Comparison of ENCODE assay signal across 20 cellular contexts in genomic region chr5:93600409-93601052, GRCh38. TPM values are rescaled to one million over a fixed set of nuclear protein-coding genes. Genes with fewer than 3 reads are reported as not detected.
A peak's percentile ranks its signal among the peaks of the same experiment; 100 is the strongest.
DNase-seq lines count a peak whose midpoint lies in the region; ATAC-seq and TF ChIP-seq lines count a peak whose summit lies in the region.
"Had no signal": no experiment of that assay in that cellular context is flagged by ENCODE, and none has a peak within 500 bp of the region (broad histone marks: within the 10 kb centered on the region; RNA-seq: fewer than 3 reads in every experiment).

No MANE protein-coding gene starts in this region.

- H3K9me3 Mint-ChIP-seq in activated naive CD4-positive, alpha-beta T cell treated with anti-CD3 and anti-CD28 coated beads, Interleukin-2, amount 50 U/mL, for 72 hours = peaks cover 3 to 7% of the 10 kb centered on the region in 2 donors

- CTCF ChIA-PET in SK-N-SH (lab: Yijun Ruan, JAX) = interaction anchor here (0.7 to 5.1 kb wide), 7 partner anchors 9 to 1137 kb away, joined by 3 to 32 read pairs (median 7); partner anchors contain the start of gene NR2F1

- H3K4me3 ChIP-seq in SK-N-SH (ENCODE audit: low read depth in 2 of 2, low read length in 1 of 2) (no peak overlapping the region; a peak in 1 of 4 replicates), fibroblast of mammary gland (ENCODE audit: control insufficient read depth, low read depth, low read length) (no peak overlapping the region), retinal pigment epithelial cell (ENCODE audit: low read length) (peak overlapping the region; percentile 37)
- H3K4me3 ChIP-seq: GM12878, SJSA1, uterus had no signal

- H3K4me1 ChIP-seq in SK-N-SH (ENCODE audit: control insufficient read depth in 1 of 2, insufficient read depth in 2 of 2, low read depth in 1 of 2, low read length in 1 of 2) = peaks cover 6 to 20% of the 10 kb centered on the region in 2 experiments; a peak in 2 of 4 replicates
- H3K4me1 ChIP-seq: uterus had no signal

- TF ChIP-seq RAD21 in SK-N-SH (IDR thresholded peaks at IDR 0.05; ENCODE audit: low read length) = no peak

- H3K9me2 ChIP-seq in SK-N-SH = no peaks in the 10 kb centered on the region

- H3K36me3 Mint-ChIP-seq in activated naive CD4-positive, alpha-beta T cell treated with anti-CD3 and anti-CD28 coated beads, Interleukin-2, amount 50 U/mL, for 72 hours = peaks cover 22 to 31% of the 10 kb centered on the region in 2 donors
- H3K36me3 Mint-ChIP-seq: stimulated activated memory B cell treated with anti-CD40 and anti-IgM and Interleukin-4, amounts not matched to agents 10 μg/mL and 1 μg/mL and 100 μg/mL, for 72 hours had no signal

- no peak overlapping the region for H3K9ac ChIP-seq in SK-N-SH

- no peak for ATAC-seq in HG02571 (IDR thresholded peaks at IDR 0.05; ENCODE audit: unreplicated experiment)
- no peak for ATAC-seq in activated naive CD4-positive, alpha-beta T cell treated with anti-CD3 and anti-CD28 coated beads, Interleukin-2, amount 50 U/mL, for 72 hours
- no peak for ATAC-seq in GM21529 (IDR thresholded peaks at IDR 0.05; ENCODE audit: unreplicated experiment)
- no peak for ATAC-seq in GM18909 (IDR thresholded peaks at IDR 0.05; ENCODE audit: poor library complexity, unreplicated experiment)
- ATAC-seq: activated naive CD8-positive, alpha-beta T cell treated with anti-CD3 and anti-CD28 coated beads, Interleukin-2, amount 50 U/mL, for 24 hours; activated T-cell treated with anti-CD3 and anti-CD28 coated beads, Interleukin-2, amount 50 U/mL, for 4 hours; GM12878; stimulated activated memory B cell treated with anti-CD40 and anti-IgM and Interleukin-4, amounts not matched to agents 10 μg/mL and 1 μg/mL and 100 μg/mL, for 72 hours had no signal

- H4K20me1 ChIP-seq in SK-N-SH (ENCODE audit: insufficient read depth) = no peaks in the 10 kb centered on the region

- H3F3A ChIP-seq in SK-N-SH (replicated peaks; ENCODE audit: insufficient read depth) = peaks cover 9% of the 10 kb centered on the region

- TF ChIP-seq EP300 in SK-N-SH (IDR thresholded peaks at IDR 0.05; ENCODE audit: borderline replicate concordance in 1 of 2, low read depth in 1 of 2, low read length in 1 of 2) = no peak

- H3K27ac ChIP-seq in SK-N-SH (ENCODE audit: low read depth in 2 of 2, low read length in 1 of 2) = peak overlapping the region; percentile 61 to 94
- H3K27ac ChIP-seq: SJSA1, uterus had no signal

- H3K79me2 ChIP-seq in SK-N-SH (ENCODE audit: insufficient read depth) = no peaks in the 10 kb centered on the region

- peaks cover 0 to 3% of the 10 kb centered on the region in 2 experiments for H3K36me3 ChIP-seq in SK-N-SH (replicated peaks in 1 of 2; ENCODE audit: control insufficient read depth in 1 of 2, insufficient read depth in 2 of 2, low read length in 1 of 2)
- H3K36me3 ChIP-seq: SJSA1, uterus had no signal

- 34% methylated on average over 8 of the region's 8 CpGs for WGBS in SK-N-SH (ENCODE audit: low lambda C conversion rate)

- H3K9me3 ChIP-seq in SK-N-SH = no peaks in the 10 kb centered on the region
- H3K9me3 ChIP-seq: SJSA1, uterus had no signal

- peak overlapping the region; percentile 33; the same call in 1 of the 2 replicates for H2AFZ ChIP-seq in SK-N-SH (ENCODE audit: low read depth)

- H3K4me2 ChIP-seq in SK-N-SH = peak overlapping the region; percentile 55

- DNase-seq in DMS114 treated with DMSO at 0.1 percent for 48 hours (lab: John Stamatoyannopoulos, UW; ENCODE audit: unreplicated experiment) = peak; percentile 90
- DNase-seq in SK-N-SH = no peak
- peak; percentile 38 for DNase-seq in fibroblast of mammary gland (ENCODE audit: low read depth)
- DNase-seq in retinal pigment epithelial cell (ENCODE audit: low read depth) = no peak
- no peak for DNase-seq in activated naive CD4-positive, alpha-beta T cell treated with anti-CD3 and anti-CD28 coated beads, Interleukin-2, amount 50 U/mL, for 72 hours (ENCODE audit: low spot score in 2 of 2)
- DNase-seq: activated CD4-positive, alpha-beta memory T cell treated with anti-CD3 and anti-CD28 coated beads for 36 hours; activated naive CD8-positive, alpha-beta T cell treated with anti-CD3 and anti-CD28 coated beads, Interleukin-2, amount 50 U/mL, for 24 hours; activated T-cell treated with anti-CD3 and anti-CD28 coated beads, Interleukin-2, amount 50 U/mL, for 4 hours; COR-L47; H9; mesendoderm; NCI-H1417 treated with DMSO at 0.1 percent for 48 hours; small intestine; uterus had no signal

- POLR2A ChIA-PET in SK-N-SH (lab: Yijun Ruan, JAX) = interaction anchor here (1.2 to 1.8 kb wide), 3 partner anchors 14 to 21 kb away, joined by 7 to 12 read pairs (median 10); partner anchors contain the start of gene NR2F1

- TF ChIP-seq CTCF in SK-N-SH (IDR thresholded peaks at IDR 0.05) (no peak), fibroblast of mammary gland (conservative IDR thresholded peaks at IDR 0.05; ENCODE audit: control insufficient read depth, insufficient read depth, low read depth, low read length) (no peak), retinal pigment epithelial cell (conservative IDR thresholded peaks at IDR 0.05; ENCODE audit: low read depth, low read length) (no peak)

- H3K27me3 ChIP-seq in SK-N-SH (ENCODE audit: insufficient read depth) = no peaks in the 10 kb centered on the region
- H3K27me3 ChIP-seq: SJSA1 had no signal

- H3K27ac Mint-ChIP-seq in activated naive CD4-positive, alpha-beta T cell treated with anti-CD3 and anti-CD28 coated beads, Interleukin-2, amount 50 U/mL, for 72 hours = no peak overlapping the region
- H3K27ac Mint-ChIP-seq: activated CD4-positive, alpha-beta memory T cell treated with anti-CD3 and anti-CD28 coated beads for 36 hours; activated naive CD8-positive, alpha-beta T cell treated with anti-CD3 and anti-CD28 coated beads, Interleukin-2, amount 50 U/mL, for 24 hours; H9; stimulated activated memory B cell treated with anti-CD40 and anti-IgM and Interleukin-4, amounts not matched to agents 10 μg/mL and 1 μg/mL and 100 μg/mL, for 72 hours had no signal

TF ChIP-seq in SK-N-SH, 30 proteins besides CTCF, POLR2A, EP300 and RAD21:
- TF ChIP-seq CHD2 (IDR thresholded peaks at IDR 0.05; ENCODE audit: low read length, partially characterized antibody) (no peak), PBX3 (IDR thresholded peaks at IDR 0.05) (peak; percentile 23; the same call in 1 of the 2 replicates), GATA2 (CRISPR knock-in tag; IDR thresholded peaks at IDR 0.05) (no peak), FOXM1 (IDR thresholded peaks at IDR 0.05; ENCODE audit: low read depth) (no peak), FOXJ3 (CRISPR knock-in tag; IDR thresholded peaks at IDR 0.05) (no peak), RXRA (IDR thresholded peaks at IDR 0.05; ENCODE audit: borderline replicate concordance, low read depth) (no peak), GABPA (IDR thresholded peaks at IDR 0.05; ENCODE audit: low read depth) (no peak)
- TF ChIP-seq, protein P1, sequence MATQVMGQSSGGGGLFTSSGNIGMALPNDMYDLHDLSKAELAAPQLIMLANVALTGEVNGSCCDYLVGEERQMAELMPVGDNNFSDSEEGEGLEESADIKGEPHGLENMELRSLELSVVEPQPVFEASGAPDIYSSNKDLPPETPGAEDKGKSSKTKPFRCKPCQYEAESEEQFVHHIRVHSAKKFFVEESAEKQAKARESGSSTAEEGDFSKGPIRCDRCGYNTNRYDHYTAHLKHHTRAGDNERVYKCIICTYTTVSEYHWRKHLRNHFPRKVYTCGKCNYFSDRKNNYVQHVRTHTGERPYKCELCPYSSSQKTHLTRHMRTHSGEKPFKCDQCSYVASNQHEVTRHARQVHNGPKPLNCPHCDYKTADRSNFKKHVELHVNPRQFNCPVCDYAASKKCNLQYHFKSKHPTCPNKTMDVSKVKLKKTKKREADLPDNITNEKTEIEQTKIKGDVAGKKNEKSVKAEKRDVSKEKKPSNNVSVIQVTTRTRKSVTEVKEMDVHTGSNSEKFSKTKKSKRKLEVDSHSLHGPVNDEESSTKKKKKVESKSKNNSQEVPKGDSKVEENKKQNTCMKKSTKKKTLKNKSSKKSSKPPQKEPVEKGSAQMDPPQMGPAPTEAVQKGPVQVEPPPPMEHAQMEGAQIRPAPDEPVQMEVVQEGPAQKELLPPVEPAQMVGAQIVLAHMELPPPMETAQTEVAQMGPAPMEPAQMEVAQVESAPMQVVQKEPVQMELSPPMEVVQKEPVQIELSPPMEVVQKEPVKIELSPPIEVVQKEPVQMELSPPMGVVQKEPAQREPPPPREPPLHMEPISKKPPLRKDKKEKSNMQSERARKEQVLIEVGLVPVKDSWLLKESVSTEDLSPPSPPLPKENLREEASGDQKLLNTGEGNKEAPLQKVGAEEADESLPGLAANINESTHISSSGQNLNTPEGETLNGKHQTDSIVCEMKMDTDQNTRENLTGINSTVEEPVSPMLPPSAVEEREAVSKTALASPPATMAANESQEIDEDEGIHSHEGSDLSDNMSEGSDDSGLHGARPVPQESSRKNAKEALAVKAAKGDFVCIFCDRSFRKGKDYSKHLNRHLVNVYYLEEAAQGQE (IDR thresholded peaks at IDR 0.05; ENCODE audit: low read depth, low read length) = no peak

RNA-seq across cellular contexts. Expression of gene NR2F1, which starts 17.5 kb away (rescaled TPM):
- polyA plus RNA-seq in SK-N-SH (2012; rRNA removed) = 40.0 and 47.1 TPM in 2 replicates
- polyA plus RNA-seq in SK-N-SH (2012; cell fraction: cytosol; rRNA removed) = 24.5 and 41.7 TPM in 2 replicates
- 82.7 and 105 TPM in 2 replicates for polyA plus RNA-seq in SK-N-SH (2012; cell fraction: nucleus; rRNA removed)
- not detected for total RNA-seq in activated naive CD4-positive, alpha-beta T cell treated with anti-CD3 and anti-CD28 coated beads, Interleukin-2, amount 50 U/mL, for 72 hours
- total RNA-seq: activated CD4-positive, alpha-beta memory T cell treated with anti-CD3 and anti-CD28 coated beads for 36 hours; H9 had no signal

RNA-seq across cellular contexts. Expression of gene NR2F1-AS1, which starts 19.5 kb away (rescaled TPM):
- 7.4 and 8.3 TPM in 2 replicates for polyA plus RNA-seq in SK-N-SH (2012; rRNA removed)
- polyA plus RNA-seq in SK-N-SH (2012; cell fraction: cytosol; rRNA removed) = 9.3 and 13.1 TPM in 2 replicates
- polyA plus RNA-seq in SK-N-SH (2012; cell fraction: nucleus; rRNA removed) = 12.3 TPM in 2 replicates
- total RNA-seq in activated naive CD4-positive, alpha-beta T cell treated with anti-CD3 and anti-CD28 coated beads, Interleukin-2, amount 50 U/mL, for 72 hours = not detected
- total RNA-seq: activated CD4-positive, alpha-beta memory T cell treated with anti-CD3 and anti-CD28 coated beads for 36 hours; activated T-cell treated with anti-CD3 and anti-CD28 coated beads, Interleukin-2, amount 50 U/mL, for 4 hours had no signal

Comparison
In these comparisons a context has a peak if more than half of its experiments do, and no peak if none do; other contexts are left out.
1. DNase-seq: peak in DMS114 treated with DMSO at 0.1 percent for 48 hours (single experiment) and fibroblast of mammary gland (single experiment); none in SK-N-SH (single experiment), retinal pigment epithelial cell (single experiment) and activated naive CD4-positive, alpha-beta T cell treated with anti-CD3 and anti-CD28 coated beads, Interleukin-2, amount 50 U/mL, for 72 hours (0 of 2).